7 cellular contexts compared by ENCODE assay signal in the genomic region with DNA sequence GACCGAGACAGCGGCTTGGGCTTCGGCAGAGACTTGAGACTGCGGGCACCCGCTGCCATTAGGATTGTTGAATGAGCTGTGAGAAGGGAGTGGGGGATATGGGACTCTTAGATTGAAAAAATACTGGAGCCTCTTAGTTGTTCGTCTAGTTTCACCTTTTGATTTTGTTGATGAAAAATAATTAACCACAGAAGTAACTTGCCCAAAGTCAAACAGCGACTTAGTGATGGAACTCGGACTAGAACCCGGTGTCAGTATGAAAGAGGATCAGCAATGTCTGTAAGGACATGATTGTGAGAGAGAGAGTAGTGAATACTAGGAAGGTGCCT. TPM values are rescaled to one million over a fixed set of nuclear protein-coding genes. Genes with fewer than 3 reads are reported as not detected.
DNase-seq lines count a peak whose midpoint lies in the region; ATAC-seq and TF ChIP-seq lines count a peak whose summit lies in the region.

No MANE protein-coding gene starts in this region.

- H3K4me1 ChIP-seq in HAP-1 (peaks cover 11% of the 10 kb centered on the region; the same call in 1 of the 2 replicates), iPS-20b (ENCODE audit: insufficient read depth, low read length) (peaks cover 10% of the 10 kb centered on the region; the same call in 1 of the 2 replicates), suprapubic skin (peaks cover 34% of the 10 kb centered on the region)

- 2% methylated on average over 9 of the region's 9 CpGs for WGBS in suprapubic skin

- H3K36me3 ChIP-seq in HAP-1 (replicated peaks) (no peaks in the 10 kb centered on the region), iPS-20b (ENCODE audit: insufficient read depth, low read depth, low read length) (no peaks in the 10 kb centered on the region), suprapubic skin (no peaks in the 10 kb centered on the region)

- H3K9me3 ChIP-seq in HAP-1, result no peaks in the 10 kb centered on the region
- H3K9me3 ChIP-seq in iPS-20b (ENCODE audit: insufficient read depth, low read depth, low read length), result no peaks in the 10 kb centered on the region
- no peaks in the 10 kb centered on the region for H3K9me3 ChIP-seq in suprapubic skin

- H3K9ac ChIP-seq in iPS-20b (ENCODE audit: low read depth, low read length), result peak overlapping the region; percentile 87

- H3K4me3 ChIP-seq in HAP-1, result peak overlapping the region; percentile 94
- peak overlapping the region; percentile 95 for H3K4me3 ChIP-seq in iPS-20b (ENCODE audit: low read length)
- H3K4me3 ChIP-seq in suprapubic skin, result peak overlapping the region; percentile 76

- ATAC-seq in HG03039 (IDR thresholded peaks at IDR 0.05; ENCODE audit: unreplicated experiment), result no peak

- H3K27me3 ChIP-seq in HAP-1 (ENCODE audit: low read depth), result no peaks in the 10 kb centered on the region; the same call in 1 of the 2 replicates
- H3K27me3 ChIP-seq in iPS-20b (ENCODE audit: insufficient read depth, low read length), result no peaks in the 10 kb centered on the region
- H3K27me3 ChIP-seq in suprapubic skin, result peaks cover 3% of the 10 kb centered on the region

- TF ChIP-seq EP300 in suprapubic skin (IDR thresholded peaks at IDR 0.05), result no peak

- H3K27ac ChIP-seq in angular gyrus (ENCODE audit: low read depth, low read length) (peak overlapping the region; percentile 57), iPS-20b (ENCODE audit: low read length) (peak overlapping the region; percentile 55), suprapubic skin (peak overlapping the region; percentile 91)

- TF ChIP-seq POLR2A in suprapubic skin (IDR thresholded peaks at IDR 0.05), result no peak

- TF ChIP-seq CTCF in suprapubic skin (IDR thresholded peaks at IDR 0.05), result no peak

- in situ Hi-C loops in HAP-1 (cut with MboI; ENCODE audit: low sequenced_read_pairs), result no loop called here

- DNase-seq in HAP-1 (ENCODE audit: low spot score in 2 of 2), result no peak
- DNase-seq in suprapubic skin (ENCODE audit: low spot score in 2 of 2), result no peak
- DNase-seq in GM19240 (ENCODE audit: insufficient read length, low spot score), result no peak
- DNase-seq in NCI-H1436 (lab: John Stamatoyannopoulos, UW), result no peak

RNA-seq across cellular contexts. Expression of a gene that starts 0.5 kb away (rescaled TPM):
- total RNA-seq in suprapubic skin, result 10 to 100 TPM; 39.3 to 98.4 (median 53.5) TPM
